In genomic region chr14:31106768-31107167, GRCh38 we compare ENCODE assay signal across 19 cellular contexts.
DNase-seq lines count a peak whose midpoint lies in the region; ATAC-seq and TF ChIP-seq lines count a peak whose summit lies in the region.
"Had no signal": no experiment of that assay in that cellular context is flagged by ENCODE, and none has a peak within 500 bp of the region (broad histone marks: within the 10 kb centered on the region; RNA-seq: fewer than 3 reads in every experiment).

No MANE protein-coding gene starts in this region.

- CTCF ChIA-PET in SK-N-SH (lab: Yijun Ruan, JAX): no interaction called here

- no peak overlapping the region for H3K27ac Mint-ChIP-seq in activated naive CD8-positive, alpha-beta T cell treated with anti-CD3 and anti-CD28 coated beads, Interleukin-2, amount 50 U/mL, for 24 hours
- no peak overlapping the region for H3K27ac Mint-ChIP-seq in GM23338

- no peaks in the 10 kb centered on the region for H3F3A ChIP-seq in SK-N-SH (replicated peaks; ENCODE audit: insufficient read depth)
- H3F3A ChIP-seq in GM23338 (replicated peaks; ENCODE audit: low read depth): no peaks in the 10 kb centered on the region

- no peak overlapping the region for H3K4me3 Mint-ChIP-seq in activated naive CD8-positive, alpha-beta T cell treated with anti-CD3 and anti-CD28 coated beads, Interleukin-2, amount 50 U/mL, for 24 hours
- H3K4me3 Mint-ChIP-seq in GM23338: no peak overlapping the region
- H3K4me3 Mint-ChIP-seq: naive thymus-derived CD8-positive, alpha-beta T cell had no signal

- H2AFZ ChIP-seq in SK-N-SH (ENCODE audit: low read depth) (no peak overlapping the region), GM23338 (no peak overlapping the region)

- H3K9me3 Mint-ChIP-seq in activated naive CD8-positive, alpha-beta T cell treated with anti-CD3 and anti-CD28 coated beads, Interleukin-2, amount 50 U/mL, for 24 hours: no peaks in the 10 kb centered on the region
- H3K9me3 Mint-ChIP-seq in GM23338: peaks cover 10% of the 10 kb centered on the region; the same call in 2 of the 3 replicates
- H3K9me3 Mint-ChIP-seq: naive thymus-derived CD8-positive, alpha-beta T cell had no signal

- ATAC-seq in SK-N-SH treated with all-trans-retinoic acid at 6 μM for 48 hours (no peak), GM23338 (no peak)
- peak; percentile 97 for ATAC-seq in activated naive CD8-positive, alpha-beta T cell treated with anti-CD3 and anti-CD28 coated beads, Interleukin-2, amount 50 U/mL, for 24 hours
- ATAC-seq: naive thymus-derived CD8-positive, alpha-beta T cell; upper lobe of right lung had no signal

- TF ChIP-seq EP300 in SK-N-SH (IDR thresholded peaks at IDR 0.05; ENCODE audit: borderline replicate concordance in 1 of 2, low read depth in 1 of 2, low read length in 1 of 2): no peak

- H3K4me1 Mint-ChIP-seq in activated naive CD8-positive, alpha-beta T cell treated with anti-CD3 and anti-CD28 coated beads, Interleukin-2, amount 50 U/mL, for 24 hours: peaks cover 8% of the 10 kb centered on the region
- H3K4me1 Mint-ChIP-seq in GM23338: no peaks in the 10 kb centered on the region
- H3K4me1 Mint-ChIP-seq: naive thymus-derived CD8-positive, alpha-beta T cell had no signal

- TF ChIP-seq RAD21 in SK-N-SH (IDR thresholded peaks at IDR 0.05; ENCODE audit: low read length): no peak

- no peak for TF ChIP-seq CTCF in SK-N-SH (IDR thresholded peaks at IDR 0.05)
- TF ChIP-seq CTCF in GM23338 (conservative IDR thresholded peaks at IDR 0.05; ENCODE audit: low read depth in 2 of 2): no peak
- TF ChIP-seq CTCF in GM13976 (IDR thresholded peaks at IDR 0.05; ENCODE audit: borderline replicate concordance, control extremely low read depth, extremely low read depth, insufficient read depth, missing control alignments): no peak

- WGBS in SK-N-SH (ENCODE audit: low lambda C conversion rate): 79% methylated on average over 3 of the region's 3 CpGs

- no peak overlapping the region for H3K9ac ChIP-seq in SK-N-SH
- H3K9ac ChIP-seq: BLaER1 had no signal

- POLR2A ChIA-PET in SK-N-SH (lab: Yijun Ruan, JAX): no interaction called here

- H3K9me2 ChIP-seq in SK-N-SH (no peaks in the 10 kb centered on the region), GM23338 (ENCODE audit: insufficient read depth) (no peaks in the 10 kb centered on the region)

- DNase-seq in SK-N-SH: no peak
- peak; percentile 52 for DNase-seq in HCEC 1CT
- no peak for DNase-seq in activated naive CD8-positive, alpha-beta T cell treated with anti-CD3 and anti-CD28 coated beads, Interleukin-2, amount 50 U/mL, for 24 hours
- DNase-seq in kidney tubule cell (ENCODE audit: low spot score): peak; percentile 18
- DNase-seq in GM23338 (ENCODE audit: low spot score): no peak
- no peak for DNase-seq in GM13976 (ENCODE audit: low spot score)
- no peak for DNase-seq in NCI-H524 treated with DMSO at 0.1 percent for 48 hours (lab: John Stamatoyannopoulos, UW)
- DNase-seq: activated CD4-positive, CD25-positive, alpha-beta regulatory T cell treated with anti-CD3 and anti-CD28 coated beads, Interleukin-2, amount 50 U/mL, for 72 hours; activated CD8-positive, alpha-beta memory T cell treated with anti-CD3 and anti-CD28 coated beads, Interleukin-2, amount 50 U/mL, for 4 hours; central memory CD4-positive, alpha-beta T cell; effector CD8-positive, alpha-beta T cell; naive thymus-derived CD8-positive, alpha-beta T cell; NCI-H146; NCI-H2227 treated with DMSO at 0.1 percent for 48 hours; Right ventricle myocardium superior; upper lobe of right lung had no signal

- H3K27me3 ChIP-seq in SK-N-SH (ENCODE audit: insufficient read depth) (no peaks in the 10 kb centered on the region), GM23338 (ENCODE audit: insufficient read depth) (no peaks in the 10 kb centered on the region)
- H3K27me3 ChIP-seq: BLaER1, upper lobe of right lung had no signal

- no peaks in the 10 kb centered on the region for H3K79me2 ChIP-seq in SK-N-SH (ENCODE audit: insufficient read depth)
- H3K79me2 ChIP-seq in GM23338 (replicated peaks; ENCODE audit: insufficient read depth): no peaks in the 10 kb centered on the region

- H3K27ac ChIP-seq in SK-N-SH (ENCODE audit: low read depth in 2 of 2, low read length in 1 of 2) (peak overlapping the region in 1 of 2 experiments; percentile 2; a peak in 1 of 4 replicates), GM23338 (ENCODE audit: low read depth) (no peak overlapping the region)
- H3K27ac ChIP-seq: 22Rv1, BLaER1, upper lobe of right lung had no signal

- H4K20me1 ChIP-seq in SK-N-SH (ENCODE audit: insufficient read depth) (no peaks in the 10 kb centered on the region), GM23338 (replicated peaks; ENCODE audit: insufficient read depth) (no peaks in the 10 kb centered on the region)

- H3K27me3 Mint-ChIP-seq in activated naive CD8-positive, alpha-beta T cell treated with anti-CD3 and anti-CD28 coated beads, Interleukin-2, amount 50 U/mL, for 24 hours: no peaks in the 10 kb centered on the region
- H3K27me3 Mint-ChIP-seq in GM23338 (ENCODE audit: insufficient read depth, low read depth, poor library complexity): peaks cover 6% of the 10 kb centered on the region
- H3K27me3 Mint-ChIP-seq: naive thymus-derived CD8-positive, alpha-beta T cell had no signal

- H3K4me3 ChIP-seq in SK-N-SH (ENCODE audit: low read depth in 2 of 2, low read length in 1 of 2): no peak overlapping the region
- H3K4me3 ChIP-seq in GM23338: no peak overlapping the region
- H3K4me3 ChIP-seq: BLaER1, upper lobe of right lung had no signal

- in situ Hi-C loops in GM13976 (cut with MboI; ENCODE audit: low sequenced_read_pairs, unreplicated experiment): no loop called here

- H3K4me2 ChIP-seq in SK-N-SH (no peak overlapping the region), GM23338 (no peak overlapping the region)
- H3K4me2 ChIP-seq: BLaER1 had no signal

- H3K36me3 Mint-ChIP-seq in activated naive CD8-positive, alpha-beta T cell treated with anti-CD3 and anti-CD28 coated beads, Interleukin-2, amount 50 U/mL, for 24 hours (ENCODE audit: low read depth): peaks cover 68% of the 10 kb centered on the region
- H3K36me3 Mint-ChIP-seq in GM23338 (ENCODE audit: low read depth): peaks cover 82% of the 10 kb centered on the region

- H3K4me1 ChIP-seq in SK-N-SH (ENCODE audit: control insufficient read depth in 1 of 2, insufficient read depth in 2 of 2, low read depth in 1 of 2, low read length in 1 of 2) (no peaks in the 10 kb centered on the region), GM23338 (ENCODE audit: insufficient read depth) (no peaks in the 10 kb centered on the region)
- H3K4me1 ChIP-seq: BLaER1, upper lobe of right lung had no signal

- peaks cover 48 to 86% of the 10 kb centered on the region in 2 experiments for H3K36me3 ChIP-seq in SK-N-SH (replicated peaks in 1 of 2; ENCODE audit: control insufficient read depth in 1 of 2, insufficient read depth in 2 of 2, low read length in 1 of 2)
- peaks cover 63% of the 10 kb centered on the region for H3K36me3 ChIP-seq in GM23338 (ENCODE audit: insufficient read depth)

- H3K9me3 ChIP-seq in SK-N-SH: no peaks in the 10 kb centered on the region
- H3K9me3 ChIP-seq: upper lobe of right lung had no signal

TF ChIP-seq in SK-N-SH treated with all-trans-retinoic acid at 6 μM for 48 hours, 23 proteins besides CTCF, POLR2A, EP300 and RAD21:
- TF ChIP-seq ZNF565 (CRISPR knock-in tag; conservative IDR thresholded peaks at IDR 0.05; ENCODE audit: low read depth) (no peak), GLIS3 (CRISPR knock-in tag; IDR thresholded peaks at IDR 0.05) (no peak), ZC3H10 (CRISPR knock-in tag; IDR thresholded peaks at IDR 0.05) (no peak), BACH2 (CRISPR knock-in tag; IDR thresholded peaks at IDR 0.05; ENCODE audit: borderline replicate concordance) (no peak), RARB (CRISPR knock-in tag; IDR thresholded peaks at IDR 0.05) (no peak)
- TF ChIP-seq, protein P1, sequence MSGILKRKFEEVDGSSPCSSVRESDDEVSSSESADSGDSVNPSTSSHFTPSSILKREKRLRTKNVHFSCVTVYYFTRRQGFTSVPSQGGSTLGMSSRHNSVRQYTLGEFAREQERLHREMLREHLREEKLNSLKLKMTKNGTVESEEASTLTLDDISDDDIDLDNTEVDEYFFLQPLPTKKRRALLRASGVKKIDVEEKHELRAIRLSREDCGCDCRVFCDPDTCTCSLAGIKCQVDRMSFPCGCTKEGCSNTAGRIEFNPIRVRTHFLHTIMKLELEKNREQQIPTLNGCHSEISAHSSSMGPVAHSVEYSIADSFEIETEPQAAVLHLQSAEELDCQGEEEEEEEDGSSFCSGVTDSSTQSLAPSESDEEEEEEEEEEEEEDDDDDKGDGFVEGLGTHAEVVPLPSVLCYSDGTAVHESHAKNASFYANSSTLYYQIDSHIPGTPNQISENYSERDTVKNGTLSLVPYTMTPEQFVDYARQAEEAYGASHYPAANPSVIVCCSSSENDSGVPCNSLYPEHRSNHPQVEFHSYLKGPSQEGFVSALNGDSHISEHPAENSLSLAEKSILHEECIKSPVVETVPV (CRISPR knock-in tag; IDR thresholded peaks at IDR 0.05): no peak
TF ChIP-seq in SK-N-SH treated with all-trans-retinoic acid at 6 μM for 48 hours: peak in this region for 0.

TF ChIP-seq in GM23338, 12 proteins besides CTCF, POLR2A, EP300 and RAD21 (continues in another document):
- TF ChIP-seq STAT1 (IDR thresholded peaks at IDR 0.05; ENCODE audit: unreplicated experiment) (no peak), ZNF114 (CRISPR knock-in tag; IDR thresholded peaks at IDR 0.05) (no peak), POLR2AphosphoS5 (IDR thresholded peaks at IDR 0.05; ENCODE audit: low read depth) (no peak)

Comparison
In these comparisons a context has a peak if more than half of its experiments do, and no peak if none do; other contexts are left out.
1. DNase-seq: peak in HCEC 1CT (single experiment) and kidney tubule cell (single experiment); none in SK-N-SH (single experiment), activated naive CD8-positive, alpha-beta T cell treated with anti-CD3 and anti-CD28 coated beads, Interleukin-2, amount 50 U/mL, for 24 hours (single experiment), GM23338 (single experiment), GM13976 (single experiment) and NCI-H524 treated with DMSO at 0.1 percent for 48 hours (single experiment).